ENCODE assay signal across 24 cellular contexts in the genomic region with DNA sequence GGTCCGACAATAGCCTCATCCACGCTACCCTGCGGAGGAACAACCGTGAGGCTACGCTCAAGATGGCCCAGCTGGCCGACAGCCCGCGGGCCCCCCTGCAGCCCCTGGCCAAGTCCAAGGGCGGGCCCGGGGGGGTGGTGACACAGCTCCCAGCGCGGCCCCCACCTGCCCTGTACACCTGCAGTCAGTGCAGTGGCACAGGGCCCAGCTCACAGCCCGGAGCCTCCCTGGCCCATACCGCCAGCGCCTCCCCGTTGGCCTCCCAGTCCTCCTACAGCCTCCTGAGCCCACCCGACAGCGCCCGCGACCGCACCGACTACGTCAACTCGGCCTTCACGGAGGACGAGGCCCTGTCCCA.
"Had no signal": no experiment of that assay in that cellular context is flagged by ENCODE, and none has a peak within 500 bp of the region (broad histone marks: within the 10 kb centered on the region; RNA-seq: fewer than 3 reads in every experiment).

No MANE protein-coding gene starts in this region.

- H3K27ac ChIP-seq: ascending aorta, body of pancreas, SK-N-MC, VCaP had no signal

- H3K27me3 ChIP-seq: ascending aorta, body of pancreas had no signal

- H3K4me3 ChIP-seq: ascending aorta, body of pancreas, SK-N-MC had no signal

- DNase-seq: activated CD4-positive, alpha-beta memory T cell treated with anti-CD3 and anti-CD28 coated beads, Interleukin-2, amount 10 ng/mL, durations not matched to agents 7 days and 5 days; activated CD4-positive, alpha-beta T cell treated with anti-CD3 and anti-CD28 coated beads for 36 hours; activated CD4-positive, alpha-beta T cell treated with anti-CD3 and anti-CD28 coated beads, Interleukin-2, amount 50 U/mL, for 1 hour; activated CD4-positive, CD25-positive, alpha-beta regulatory T cell; activated CD8-positive, alpha-beta memory T cell treated with anti-CD3 and anti-CD28 coated beads, Interleukin-2, amount 50 U/mL, for 4 hours; activated naive CD4-positive, alpha-beta T cell treated with anti-CD3 and anti-CD28 coated beads, Interleukin-2, amount 50 U/mL, for 16 hours; activated T-cell treated with anti-CD3 and anti-CD28 coated beads, Interleukin-2, amount 50 U/mL, for 1 hour; body of pancreas; Kasumi-1; KBM-7; NCI-H1048; NCI-H1694; NCI-H2029; NCI-H2107; NCI-H2171 treated with DMSO at 0.1 percent for 48 hours; NCI-H345; NCI-H510A; NCI-H526 treated with DMSO at 0.1 percent for 48 hours; NCI-H82; SIG-M5; T-cell had no signal

- ATAC-seq: activated CD4-positive, alpha-beta T cell treated with anti-CD3 and anti-CD28 coated beads for 36 hours; body of pancreas; T-cell had no signal

- H3K4me1 ChIP-seq: ascending aorta, body of pancreas had no signal

- H3K27ac Mint-ChIP-seq: activated CD4-positive, alpha-beta memory T cell treated with anti-CD3 and anti-CD28 coated beads, Interleukin-2, amount 10 ng/mL, durations not matched to agents 7 days and 5 days; activated CD4-positive, alpha-beta T cell treated with anti-CD3 and anti-CD28 coated beads for 36 hours; T-cell had no signal

- H3K4me1 Mint-ChIP-seq: activated CD4-positive, alpha-beta memory T cell treated with anti-CD3 and anti-CD28 coated beads, Interleukin-2, amount 10 ng/mL, durations not matched to agents 7 days and 5 days; activated CD4-positive, alpha-beta T cell treated with anti-CD3 and anti-CD28 coated beads for 36 hours; T-cell had no signal

- H3K9me3 ChIP-seq: ascending aorta, body of pancreas had no signal

- H3K4me3 Mint-ChIP-seq: activated CD4-positive, alpha-beta memory T cell treated with anti-CD3 and anti-CD28 coated beads, Interleukin-2, amount 10 ng/mL, durations not matched to agents 7 days and 5 days; activated CD4-positive, alpha-beta T cell treated with anti-CD3 and anti-CD28 coated beads for 36 hours; T-cell had no signal

- H3K9me3 Mint-ChIP-seq: activated CD4-positive, alpha-beta memory T cell treated with anti-CD3 and anti-CD28 coated beads, Interleukin-2, amount 10 ng/mL, durations not matched to agents 7 days and 5 days; T-cell had no signal

- H3K27me3 Mint-ChIP-seq: activated CD4-positive, alpha-beta memory T cell treated with anti-CD3 and anti-CD28 coated beads, Interleukin-2, amount 10 ng/mL, durations not matched to agents 7 days and 5 days; activated CD4-positive, alpha-beta T cell treated with anti-CD3 and anti-CD28 coated beads for 36 hours; T-cell had no signal
